In the genomic region with DNA sequence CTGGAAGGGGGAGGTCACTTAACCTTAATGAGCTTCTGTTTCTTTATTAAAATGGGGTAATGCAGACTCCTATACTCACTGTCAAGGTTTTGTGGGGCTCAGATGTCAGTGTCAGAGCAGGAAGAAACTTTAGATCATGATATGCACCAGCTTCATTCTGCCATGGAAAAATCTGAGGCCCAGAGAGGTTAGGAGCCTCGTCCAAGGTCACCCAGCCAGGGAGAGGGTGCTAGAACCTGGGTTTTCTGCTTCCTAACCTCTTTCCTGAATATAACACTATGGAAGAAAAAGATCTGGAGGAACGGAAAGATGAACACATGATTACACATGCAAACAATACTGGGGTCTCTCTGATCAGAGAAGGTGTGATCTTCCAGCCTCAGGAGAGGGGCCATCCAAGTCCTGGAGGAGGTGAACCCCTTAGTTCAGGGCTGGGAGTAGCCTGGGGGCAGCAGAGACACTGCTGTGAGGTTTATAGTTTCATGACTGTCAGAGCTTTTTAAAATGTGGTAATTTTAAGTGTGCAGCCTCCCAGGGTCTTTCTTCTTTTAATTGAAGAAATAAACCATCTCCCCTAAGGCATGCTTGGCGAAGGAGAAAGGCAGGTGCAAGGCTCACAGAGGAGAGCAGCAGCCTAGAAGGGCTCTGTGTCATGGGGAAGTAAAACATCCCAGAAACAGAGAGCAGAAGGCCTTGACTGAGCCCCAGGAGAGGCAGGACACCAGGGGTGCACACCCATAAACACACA, we compare ENCODE assay signal across 26 cellular contexts. TPM values are rescaled to one million over a fixed set of nuclear protein-coding genes. Genes with fewer than 3 reads are reported as not detected.
DNase-seq lines count a peak whose midpoint lies in the region; ATAC-seq, FAIRE-seq and TF ChIP-seq lines count a peak whose summit lies in the region.
"Had no signal": no experiment of that assay in that cellular context is flagged by ENCODE, and none has a peak within 500 bp of the region (broad histone marks: within the 10 kb centered on the region; RNA-seq: fewer than 3 reads in every experiment).

No MANE protein-coding gene starts in this region.

- no peak overlapping the region for H3K14ac ChIP-seq in H1 (ENCODE audit: insufficient read length)
- no peak overlapping the region for H3K14ac ChIP-seq in neuronal stem cell (ENCODE audit: low read length)

- H4K20me1 ChIP-seq in H1 (replicated peaks in 1 of 2; ENCODE audit: control insufficient read depth in 1 of 2, insufficient read depth in 2 of 2, low read length in 2 of 2), result no peaks in the 10 kb centered on the region
- H4K20me1 ChIP-seq: BLaER1 treated with 17β-estradiol and CSF1 and Interleukin-3, amounts not matched to agents 10 nM and 100 nM had no signal

- peak overlapping the region; percentile 79; the same call in 1 of the 2 replicates for H2AK5ac ChIP-seq in H1 (ENCODE audit: low read depth, low read length)
- H2AK5ac ChIP-seq in neuronal stem cell (ENCODE audit: low read depth, low read length), result peak overlapping the region; percentile 21

- WGBS in H1 (ENCODE audit: extremely low coverage in 1 of 2, insufficient coverage in 1 of 2, insufficient read length in 1 of 2, insufficient replicate concordance in 2 of 2, low coverage in 1 of 2, low lambda C conversion rate in 2 of 2, missing lambda C conversion rate in 1 of 2), 2 experiments, result 90% methylated on average over 3 of the region's 3 CpGs; no CpG with 5 or more reads in 1 of the 2 experiments
- no CpG with 5 or more reads among the region's 3 CpGs for WGBS in neuronal stem cell (ENCODE audit: extremely low coverage in 2 of 2, insufficient read length in 2 of 2, insufficient replicate concordance in 1 of 2), 2 donors

- H3K9me3 Mint-ChIP-seq in T-cell, result no peaks in the 10 kb centered on the region
- H3K9me3 Mint-ChIP-seq in stimulated activated effector memory CD8-positive, alpha-beta T cell treated with anti-CD3 and anti-CD28 coated beads, Interleukin-12 subunit alpha, Interleukin-12 subunit beta, amount 100 ng/mL, for 72 hours, result no peaks in the 10 kb centered on the region
- H3K9me3 Mint-ChIP-seq: CD8-positive, alpha-beta T cell; H9 had no signal

- H3K4me1 Mint-ChIP-seq in T-cell, result peaks cover 7 to 11% (median 10%) of the 10 kb centered on the region in 3 donors
- H3K4me1 Mint-ChIP-seq in stimulated activated effector memory CD8-positive, alpha-beta T cell treated with anti-CD3 and anti-CD28 coated beads, Interleukin-12 subunit alpha, Interleukin-12 subunit beta, amount 100 ng/mL, for 72 hours, result peaks cover 10% of the 10 kb centered on the region

- H2BK12ac ChIP-seq in H1 (ENCODE audit: low read depth, low read length) (0 out of 2 replicates have a peak overlapping the region, but pooled peaks have one; percentile 98), neuronal stem cell (ENCODE audit: low read length) (no peak overlapping the region)

- no peak overlapping the region for H3K56ac ChIP-seq in H1 (replicated peaks; ENCODE audit: insufficient read length, low read depth, low read length)

- H3K4me1 ChIP-seq in H1 (replicated peaks in 1 of 4; ENCODE audit: control insufficient read depth in 3 of 4, insufficient read depth in 4 of 4, low read length in 3 of 4), result peaks cover 0 to 12% (median 6%) of the 10 kb centered on the region in 4 experiments; a peak in 6 of 7 replicates
- peaks cover 11 to 13% of the 10 kb centered on the region in 2 donors for H3K4me1 ChIP-seq in neuronal stem cell (ENCODE audit: control insufficient read depth in 2 of 2, insufficient read depth in 1 of 2, low read depth in 1 of 2, low read length in 2 of 2)

- no peak for TF ChIP-seq CTCF in H1 (IDR thresholded peaks at IDR 0.05; ENCODE audit: control extremely low read depth in 1 of 3, insufficient read depth in 1 of 3, low read depth in 1 of 3, low read length in 3 of 3)

- H4K8ac ChIP-seq in H1 (ENCODE audit: extremely low read depth, insufficient read depth, low read length), result no peak overlapping the region
- H4K8ac ChIP-seq in neuronal stem cell (ENCODE audit: low read depth, low read length), result no peak overlapping the region

- H3K79me1 ChIP-seq in H1 (ENCODE audit: low read depth, low read length), result no peaks in the 10 kb centered on the region
- no peaks in the 10 kb centered on the region for H3K79me1 ChIP-seq in neuronal stem cell (ENCODE audit: low read depth, low read length)

- H3K18ac ChIP-seq in H1 (ENCODE audit: extremely low read depth, low read length) (no peak overlapping the region), neuronal stem cell (ENCODE audit: low read length) (peak overlapping the region; percentile 21)

- no peak overlapping the region for H4K91ac ChIP-seq in H1 (replicated peaks; ENCODE audit: insufficient read length, low read length)
- H4K91ac ChIP-seq in neuronal stem cell (ENCODE audit: low read depth, low read length, poor library complexity), result no peak overlapping the region

- no peak overlapping the region for H2BK20ac ChIP-seq in H1 (ENCODE audit: low read length)

- CTCF ChIA-PET in H1 (lab: Charles Lee; ENCODE audit: partially characterized antibody) (interaction anchor here (0.7 to 6.5 kb wide), 12 partner anchors 9 to 152 kb away, joined by 3 to 73 read pairs (median 6); a partner anchor contains a TSS), T-cell (lab: Charles Lee) (interaction anchor here in 1 of 2 donors (4.0 kb wide), 1 partner anchor 95 kb away, joined by 27 read pairs; no protein-coding TSS in a partner anchor)

- H3K23ac ChIP-seq in H1 (ENCODE audit: insufficient read length) (no peak overlapping the region), neuronal stem cell (ENCODE audit: low read depth, low read length, poor library complexity) (no peak overlapping the region)

- no peak for TF ChIP-seq POLR2A in H1 (IDR thresholded peaks at IDR 0.05; ENCODE audit: control extremely low read depth in 1 of 2, low read depth in 2 of 2, low read length in 2 of 2)

- H3K4me2 ChIP-seq in H1 (ENCODE audit: insufficient read depth in 1 of 2, low read depth in 2 of 2, low read length in 2 of 2) (no peak overlapping the region), neuronal stem cell (ENCODE audit: insufficient read depth, low read length, poor library complexity, severe bottlenecking) (no peak overlapping the region)
- H3K4me2 ChIP-seq: BLaER1 treated with 17β-estradiol and CSF1 and Interleukin-3, amounts not matched to agents 10 nM and 100 nM had no signal

- DNase-seq in DMS79 treated with DMSO at 0.1 percent for 48 hours (lab: John Stamatoyannopoulos, UW) (peak; percentile 23), DMS79 (lab: John Stamatoyannopoulos, UW) (no peak), SK-N-MC (ENCODE audit: low read depth, low spot score) (no peak), H1 (ENCODE audit: low read depth in 1 of 2, low spot score in 2 of 2) (no peak), neuronal stem cell (ENCODE audit: low spot score) (no peak), T-cell (no peak), cerebellar cortex (ENCODE audit: low spot score) (no peak)
- DNase-seq in stimulated activated effector memory CD8-positive, alpha-beta T cell treated with anti-CD3 and anti-CD28 coated beads, Interleukin-12 subunit alpha, Interleukin-12 subunit beta, amount 100 ng/mL, for 72 hours (ENCODE audit: low spot score in 2 of 2), result no peak
- DNase-seq: ACHN; Calu3; CD8-positive, alpha-beta T cell; GF-D8; H9; KBM-7; MM.1S; NCI-H1048; NCI-H187 treated with DMSO at 0.1 percent for 48 hours; NCI-H226; NCI-H510A treated with DMSO at 0.1 percent for 48 hours; NCI-H774; NK-92 treated with Interleukin-12 subunit alpha and Interleukin-12 subunit beta, amount 100 ng/mL, for 24 hours had no signal

- ATAC-seq in T-cell (replicated peaks in 1 of 4), result no peak
- no peak for ATAC-seq in stimulated activated effector memory CD8-positive, alpha-beta T cell treated with anti-CD3 and anti-CD28 coated beads, Interleukin-12 subunit alpha, Interleukin-12 subunit beta, amount 100 ng/mL, for 72 hours
- ATAC-seq: CD8-positive, alpha-beta T cell had no signal

- H3K4ac ChIP-seq in H1 (replicated peaks; ENCODE audit: insufficient read length, low read depth, low read length) (no peak overlapping the region), neuronal stem cell (ENCODE audit: low read length) (no peak overlapping the region)

- POLR2A ChIA-PET in H1 (lab: Charles Lee; ENCODE audit: partially characterized antibody) (interaction anchor here (1.0 to 3.3 kb wide), 2 partner anchors 28 to 93 kb away, joined by 3 to 11 read pairs; no protein-coding TSS in a partner anchor), T-cell (lab: Charles Lee) (no interaction called here)

- no peak overlapping the region for H3K4me3 Mint-ChIP-seq in T-cell
- H3K4me3 Mint-ChIP-seq in stimulated activated effector memory CD8-positive, alpha-beta T cell treated with anti-CD3 and anti-CD28 coated beads, Interleukin-12 subunit alpha, Interleukin-12 subunit beta, amount 100 ng/mL, for 72 hours, result no peak overlapping the region
- H3K4me3 Mint-ChIP-seq: CD8-positive, alpha-beta T cell; H9 had no signal

- no peak overlapping the region for H3K27ac ChIP-seq in SK-N-MC
- H3K27ac ChIP-seq in H1 (ENCODE audit: low read depth, low read length), result no peak overlapping the region
- no peak overlapping the region for H3K27ac ChIP-seq in neuronal stem cell (replicated peaks; ENCODE audit: low read length)
- H3K27ac ChIP-seq: 22Rv1; BLaER1 treated with 17β-estradiol and CSF1 and Interleukin-3, amounts not matched to agents 10 nM and 100 nM; SJCRH30 had no signal

- TF ChIP-seq EP300 in H1 (IDR thresholded peaks at IDR 0.05; ENCODE audit: borderline replicate concordance in 1 of 2, low read depth in 2 of 2, low read length in 2 of 2), result no peak

- no peaks in the 10 kb centered on the region for H3K36me3 ChIP-seq in SK-N-MC (ENCODE audit: insufficient read depth, low read length)
- H3K36me3 ChIP-seq in H1 (ENCODE audit: control insufficient read depth in 2 of 4, insufficient read depth in 4 of 4, low read length in 3 of 4), result no peaks in the 10 kb centered on the region
- H3K36me3 ChIP-seq in neuronal stem cell (replicated peaks in 1 of 2; ENCODE audit: control insufficient read depth in 2 of 2, insufficient read depth in 2 of 2, low read length in 2 of 2), result no peaks in the 10 kb centered on the region
- H3K36me3 ChIP-seq: BLaER1 treated with 17β-estradiol and CSF1 and Interleukin-3, amounts not matched to agents 10 nM and 100 nM; SJCRH30 had no signal

- H3K9me3 ChIP-seq in SK-N-MC (ENCODE audit: low read depth, low read length) (no peaks in the 10 kb centered on the region), H1 (ENCODE audit: insufficient read depth in 2 of 2, low read depth in 1 of 2, low read length in 1 of 2) (no peaks in the 10 kb centered on the region), neuronal stem cell (replicated peaks in 1 of 2; ENCODE audit: control insufficient read depth in 2 of 2, insufficient read depth in 1 of 2, low read depth in 1 of 2, low read length in 2 of 2) (no peaks in the 10 kb centered on the region)
- H3K9me3 ChIP-seq: BLaER1 treated with 17β-estradiol and CSF1 and Interleukin-3, amounts not matched to agents 10 nM and 100 nM; SJCRH30 had no signal

- H3K79me2 ChIP-seq in H1 (ENCODE audit: control insufficient read depth in 1 of 2, insufficient read depth in 2 of 2, low read length in 2 of 2), result no peaks in the 10 kb centered on the region

- H3K27me3 ChIP-seq in H1 (replicated peaks in 1 of 4; ENCODE audit: control insufficient read depth in 3 of 4, extremely low read depth in 1 of 4, insufficient read depth in 3 of 4, low read length in 3 of 4) (0 out of 7 replicates have a peak, but pooled peaks cover 0 to 2% (median 0%) of the 10 kb centered on the region in 4 experiments), neuronal stem cell (ENCODE audit: control insufficient read depth in 3 of 3, insufficient read depth in 3 of 3, low read depth in 1 of 3, low read length in 3 of 3) (peaks cover 0 to 4% (median 0%) of the 10 kb centered on the region in 3 experiments)
- H3K27me3 ChIP-seq: BLaER1 treated with 17β-estradiol and CSF1 and Interleukin-3, amounts not matched to agents 10 nM and 100 nM; SJCRH30 had no signal

- H3K27me3 Mint-ChIP-seq in T-cell, result peaks cover 2 to 13% of the 10 kb centered on the region in 2 donors

- H3K36me3 Mint-ChIP-seq in T-cell, result no peaks in the 10 kb centered on the region
- H3K36me3 Mint-ChIP-seq in stimulated activated effector memory CD8-positive, alpha-beta T cell treated with anti-CD3 and anti-CD28 coated beads, Interleukin-12 subunit alpha, Interleukin-12 subunit beta, amount 100 ng/mL, for 72 hours, result peaks cover 6% of the 10 kb centered on the region
- H3K36me3 Mint-ChIP-seq: CD8-positive, alpha-beta T cell had no signal

- H3K27ac Mint-ChIP-seq in T-cell, result no peak overlapping the region
- H3K27ac Mint-ChIP-seq in stimulated activated effector memory CD8-positive, alpha-beta T cell treated with anti-CD3 and anti-CD28 coated beads, Interleukin-12 subunit alpha, Interleukin-12 subunit beta, amount 100 ng/mL, for 72 hours, result no peak overlapping the region
- H3K27ac Mint-ChIP-seq: CD8-positive, alpha-beta T cell had no signal

- no peak overlapping the region for H2AFZ ChIP-seq in H1 (ENCODE audit: low read length)
- H2AFZ ChIP-seq in neuronal stem cell (ENCODE audit: low read length), result no peak overlapping the region

- no peak overlapping the region for H3K9ac ChIP-seq in SK-N-MC (ENCODE audit: insufficient read length)
- no peak overlapping the region for H3K9ac ChIP-seq in H1 (replicated peaks in 1 of 4; ENCODE audit: extremely low read depth in 1 of 4, low read depth in 3 of 4, low read length in 3 of 4)
- no peak overlapping the region for H3K9ac ChIP-seq in neuronal stem cell (ENCODE audit: low read depth, low read length, poor library complexity)

- H2BK5ac ChIP-seq in H1 (ENCODE audit: low read depth, low read length), result no peak overlapping the region
- no peak overlapping the region for H2BK5ac ChIP-seq in neuronal stem cell (ENCODE audit: low read length)

- H2BK120ac ChIP-seq in H1 (replicated peaks; ENCODE audit: low read depth, low read length) (no peak overlapping the region), neuronal stem cell (ENCODE audit: low read depth, low read length) (no peak overlapping the region)

- TF ChIP-seq RAD21 in H1 (IDR thresholded peaks at IDR 0.05 in 1 of 2, conservative IDR thresholded peaks at IDR 0.05 in 1 of 2; ENCODE audit: low read depth in 2 of 2, low read length in 2 of 2), result no peak

- H3K4me3 ChIP-seq in SK-N-MC, result peak overlapping the region; percentile 11; the same call in 1 of the 2 replicates
- H3K4me3 ChIP-seq in H1 (ENCODE audit: extremely low read depth in 1 of 4, insufficient read depth in 2 of 4, low read depth in 3 of 4, low read length in 4 of 4), result no peak overlapping the region
- H3K4me3 ChIP-seq in neuronal stem cell (ENCODE audit: low read length in 2 of 2), result no peak overlapping the region
- H3K4me3 ChIP-seq: BLaER1 treated with 17β-estradiol and CSF1 and Interleukin-3, amounts not matched to agents 10 nM and 100 nM; SJCRH30 had no signal

- H4K5ac ChIP-seq in H1 (ENCODE audit: insufficient read length, low read depth, low read length), result no peak overlapping the region

- H2BK15ac ChIP-seq in H1 (ENCODE audit: low read length) (no peak overlapping the region), neuronal stem cell (ENCODE audit: low read length) (no peak overlapping the region)

- FAIRE-seq in H1 (lab: Jason Lieb, UNC), result no peak
- FAIRE-seq: RCC 7860 had no signal

- no peaks in the 10 kb centered on the region for H3K23me2 ChIP-seq in H1 (ENCODE audit: low read depth, low read length)

RNA-seq across cellular contexts. Expression of a gene that starts 10.2 kb away (rescaled TPM):
- total RNA-seq in H1 (2021; fragmentation: NEBNext Ultra II Directional; extraction: Animal tissue kit (Norgen Biotek cat#: 25700)), result not detected in 2 replicates
- 0.03 TPM in 1 of 2 replicates, not detected in the other for polyA plus RNA-seq in H1 (2011; rRNA removed)
- polyA plus RNA-seq in H1 (2011; cell fraction: cytosol; rRNA removed), result not detected
- 0.07 TPM for polyA plus RNA-seq in H1 (2011; cell fraction: nucleus; rRNA removed)
- polyA plus RNA-seq in H1 (2012, experiment 1 of 2), result 0.11 to 0.12 TPM in 2 of 4 replicates, not detected in the others
- not detected for polyA plus RNA-seq in H1 (2012, experiment 2 of 2)
- polyA plus RNA-seq in H1 (2013, experiment 1 of 2), result 0.04 TPM
- 0.11 TPM for polyA plus RNA-seq in H1 (2013, experiment 2 of 2)
- polyA minus RNA-seq in H1 (2011; rRNA and poly(A)+ RNA removed), result not detected in 2 replicates
- polyA minus RNA-seq in H1 (2011; cell fraction: cytosol; rRNA and poly(A)+ RNA removed), result not detected
- 0.20 TPM for polyA minus RNA-seq in H1 (2011; cell fraction: nucleus; rRNA and poly(A)+ RNA removed)
- polyA plus RNA-seq in neuronal stem cell (2013, experiment 1 of 2), result 0.14 TPM
- 0.08 TPM for polyA plus RNA-seq in neuronal stem cell (2013, experiment 2 of 2)
- total RNA-seq in T-cell, result 1 to 10 TPM; 2.9 to 5.5 (median 3.6) TPM
- total RNA-seq: Calu3, H9, OCI-LY7 had no signal
